Comparison of ENCODE assay signal across 37 cellular contexts in the genomic region with DNA sequence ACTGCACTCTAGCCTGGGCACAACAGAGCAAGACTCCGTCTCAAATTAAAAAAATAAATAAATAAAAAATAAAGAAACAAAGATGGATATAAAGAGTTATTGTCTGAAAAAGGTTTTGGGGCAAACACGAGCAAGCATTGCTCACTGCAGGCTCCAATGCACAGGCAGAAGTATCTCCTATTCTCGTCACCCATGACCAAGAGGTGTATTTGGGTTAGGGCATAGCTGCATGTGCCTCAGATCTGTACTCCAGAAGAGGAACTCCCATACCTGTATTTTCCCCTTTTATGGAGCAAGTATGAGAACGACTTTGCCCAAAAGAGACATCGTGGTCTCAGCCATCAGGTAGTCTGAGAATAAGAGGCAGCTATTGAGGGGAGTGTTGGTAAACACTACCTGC.
"Had no signal": no experiment of that assay in that cellular context is flagged by ENCODE, and none has a peak within 500 bp of the region (broad histone marks: within the 10 kb centered on the region; RNA-seq: fewer than 3 reads in every experiment).

No MANE protein-coding gene starts in this region.

- H3K4me3 ChIP-seq: ascending aorta, cardiac muscle cell had no signal

- H3K9me3 ChIP-seq: ascending aorta had no signal

- H3K27me3 Mint-ChIP-seq: activated CD4-positive, alpha-beta memory T cell treated with anti-CD3 and anti-CD28 coated beads for 36 hours; activated CD4-positive, alpha-beta T cell treated with anti-CD3 and anti-CD28 coated beads for 36 hours; activated CD8-positive, alpha-beta T cell treated with anti-CD3 and anti-CD28 coated beads for 36 hours; activated naive CD4-positive, alpha-beta T cell treated with anti-CD3 and anti-CD28 coated beads, Interleukin-2, amount 10 ng/mL, durations not matched to agents 7 days and 5 days; activated naive CD4-positive, alpha-beta T cell treated with anti-CD3 and anti-CD28 coated beads, Interleukin-2, amount 50 U/mL, for 24 hours; activated naive CD8-positive, alpha-beta T cell; activated naive CD8-positive, alpha-beta T cell treated with anti-CD3 and anti-CD28 coated beads, Interleukin-2, amount 10 ng/mL, durations not matched to agents 7 days and 5 days; activated naive CD8-positive, alpha-beta T cell treated with anti-CD3 and anti-CD28 coated beads, Interleukin-2, amount 50 U/mL, for 24 hours; activated T-cell treated with anti-CD3 and anti-CD28 coated beads, Interleukin-2, amount 50 U/mL, for 24 hours had no signal

- H3K9me3 Mint-ChIP-seq: activated CD4-positive, alpha-beta memory T cell treated with anti-CD3 and anti-CD28 coated beads for 36 hours; activated CD8-positive, alpha-beta T cell treated with anti-CD3 and anti-CD28 coated beads for 36 hours; activated naive CD4-positive, alpha-beta T cell treated with anti-CD3 and anti-CD28 coated beads, Interleukin-2, amount 10 ng/mL, durations not matched to agents 7 days and 5 days; activated naive CD4-positive, alpha-beta T cell treated with anti-CD3 and anti-CD28 coated beads, Interleukin-2, amount 50 U/mL, for 24 hours; activated naive CD8-positive, alpha-beta T cell treated with anti-CD3 and anti-CD28 coated beads, Interleukin-2, amount 10 ng/mL, durations not matched to agents 7 days and 5 days; activated naive CD8-positive, alpha-beta T cell treated with anti-CD3 and anti-CD28 coated beads, Interleukin-2, amount 50 U/mL, for 24 hours; activated T-cell treated with anti-CD3 and anti-CD28 coated beads, Interleukin-2, amount 50 U/mL, for 24 hours; activated T-helper 2 cell treated with anti-CD3 and anti-CD28 coated beads, Interferon-gamma antibody, Interleukin-2, Interleukin-4, amounts not matched to agents 10 μg/mL and 5 μg/mL and 100 μg/mL, durations not matched to agents 14 hours and 24 hours and 36 hours; brain; central memory CD8-positive, alpha-beta T cell; T-helper 1 cell treated with Interleukin-12 subunit alpha and Interleukin-12 subunit beta and Interleukin-4 antibody, amounts not matched to agents 30 μg/mL and 1 μg/mL, for 36 hours; T-helper 2 cell treated with Interferon-gamma antibody and Interleukin-4, amounts not matched to agents 5 μg/mL and 100 μg/mL, for 36 hours; WTC11 had no signal

- H3K27me3 ChIP-seq: ascending aorta, cardiac muscle cell had no signal

- H3K36me3 Mint-ChIP-seq: activated CD4-positive, alpha-beta memory T cell treated with anti-CD3 and anti-CD28 coated beads for 36 hours; activated naive CD4-positive, alpha-beta T cell treated with anti-CD3 and anti-CD28 coated beads, Interleukin-2, amount 10 ng/mL, durations not matched to agents 7 days and 5 days; activated naive CD4-positive, alpha-beta T cell treated with anti-CD3 and anti-CD28 coated beads, Interleukin-2, amount 50 U/mL, for 24 hours; activated naive CD8-positive, alpha-beta T cell; activated naive CD8-positive, alpha-beta T cell treated with anti-CD3 and anti-CD28 coated beads, Interleukin-2, amount 10 ng/mL, durations not matched to agents 7 days and 5 days; brain; WTC11 had no signal

- DNase-seq: activated CD4-positive, alpha-beta memory T cell treated with anti-CD3 and anti-CD28 coated beads for 36 hours; activated CD4-positive, alpha-beta T cell treated with anti-CD3 and anti-CD28 coated beads for 1 hour; activated CD4-positive, alpha-beta T cell treated with anti-CD3 and anti-CD28 coated beads for 36 hours; activated CD4-positive, alpha-beta T cell treated with anti-CD3 and anti-CD28 coated beads for 48 hours; activated CD4-positive, alpha-beta T cell treated with anti-CD3 and anti-CD28 coated beads, Interleukin-2, amount 50 U/mL, for 1 hour; activated CD4-positive, alpha-beta T cell treated with anti-CD3 and anti-CD28 coated beads, Interleukin-2, amount 50 U/mL, for 4 hours; activated CD4-positive, CD25-positive, alpha-beta regulatory T cell; activated CD8-positive, alpha-beta memory T cell treated with anti-CD3 and anti-CD28 coated beads, Interleukin-2, amount 50 U/mL, for 4 hours; activated CD8-positive, alpha-beta T cell treated with anti-CD3 and anti-CD28 coated beads for 36 hours; activated effector memory CD4-positive, alpha-beta T cell treated with Interleukin-2 at 50 U/mL for 16 hours; activated gamma-delta T cell; activated naive CD4-positive, alpha-beta T cell treated with anti-CD3 and anti-CD28 coated beads, Interleukin-2, amount 10 ng/mL, durations not matched to agents 7 days and 5 days; activated naive CD4-positive, alpha-beta T cell treated with Interleukin-2 at 50 U/mL for 16 hours; activated naive CD8-positive, alpha-beta T cell treated with anti-CD3 and anti-CD28 coated beads, Interleukin-2, amount 10 ng/mL, durations not matched to agents 7 days and 5 days; activated naive CD8-positive, alpha-beta T cell treated with anti-CD3 and anti-CD28 coated beads, Interleukin-2, amount 50 U/mL, for 24 hours; activated T-cell treated with anti-CD3 and anti-CD28 coated beads for 4 hours; activated T-cell treated with anti-CD3 and anti-CD28 coated beads, Interleukin-2, amount 50 U/mL, for 24 hours; activated T-cell treated with anti-CD3 and anti-CD28 coated beads, Interleukin-2, amount 50 U/mL, for 48 hours; amygdala; anterior cingulate cortex; caudate nucleus; cerebellar nuclear complex; T-helper 1 cell; T-helper 2 cell; T-helper 9 cell; WERI-Rb-1 had no signal

- ATAC-seq: activated CD4-positive, alpha-beta T cell treated with anti-CD3 and anti-CD28 coated beads for 36 hours; activated CD4-positive, CD25-positive, alpha-beta regulatory T cell treated with anti-CD3 and anti-CD28 coated beads, Interleukin-2, amount 50 U/mL, for 24 hours; activated CD8-positive, alpha-beta T cell treated with anti-CD3 and anti-CD28 coated beads for 36 hours; activated naive CD8-positive, alpha-beta T cell treated with anti-CD3 and anti-CD28 coated beads, Interleukin-2, amount 50 U/mL, for 24 hours; WTC11 had no signal

- H3K27ac Mint-ChIP-seq: activated CD4-positive, alpha-beta memory T cell treated with anti-CD3 and anti-CD28 coated beads for 36 hours; activated CD4-positive, alpha-beta T cell treated with anti-CD3 and anti-CD28 coated beads for 36 hours; activated CD8-positive, alpha-beta T cell treated with anti-CD3 and anti-CD28 coated beads for 36 hours; activated naive CD4-positive, alpha-beta T cell treated with anti-CD3 and anti-CD28 coated beads, Interleukin-2, amount 10 ng/mL, durations not matched to agents 7 days and 5 days; activated naive CD4-positive, alpha-beta T cell treated with anti-CD3 and anti-CD28 coated beads, Interleukin-2, amount 50 U/mL, for 24 hours; activated naive CD8-positive, alpha-beta T cell; activated naive CD8-positive, alpha-beta T cell treated with anti-CD3 and anti-CD28 coated beads, Interleukin-2, amount 10 ng/mL, durations not matched to agents 7 days and 5 days; activated naive CD8-positive, alpha-beta T cell treated with anti-CD3 and anti-CD28 coated beads, Interleukin-2, amount 50 U/mL, for 24 hours; activated T-cell treated with anti-CD3 and anti-CD28 coated beads, Interleukin-2, amount 50 U/mL, for 24 hours; activated T-helper 2 cell treated with anti-CD3 and anti-CD28 coated beads, Interferon-gamma antibody, Interleukin-2, Interleukin-4, amounts not matched to agents 10 μg/mL and 5 μg/mL and 100 μg/mL, durations not matched to agents 14 hours and 24 hours and 36 hours; brain; T-helper 1 cell treated with Interleukin-12 subunit alpha and Interleukin-12 subunit beta and Interleukin-4 antibody, amounts not matched to agents 30 μg/mL and 1 μg/mL, for 36 hours; T-helper 2 cell treated with Interferon-gamma antibody and Interleukin-4, amounts not matched to agents 5 μg/mL and 100 μg/mL, for 36 hours; WTC11 had no signal

- H3K4me1 Mint-ChIP-seq: activated naive CD8-positive, alpha-beta T cell treated with anti-CD3 and anti-CD28 coated beads, Interleukin-2, amount 10 ng/mL, durations not matched to agents 7 days and 5 days; brain; central memory CD8-positive, alpha-beta T cell had no signal

- H3K4me3 Mint-ChIP-seq: activated CD4-positive, alpha-beta memory T cell treated with anti-CD3 and anti-CD28 coated beads for 36 hours; activated CD4-positive, alpha-beta T cell treated with anti-CD3 and anti-CD28 coated beads for 36 hours; activated CD8-positive, alpha-beta T cell treated with anti-CD3 and anti-CD28 coated beads for 36 hours; activated naive CD4-positive, alpha-beta T cell treated with anti-CD3 and anti-CD28 coated beads, Interleukin-2, amount 10 ng/mL, durations not matched to agents 7 days and 5 days; activated naive CD4-positive, alpha-beta T cell treated with anti-CD3 and anti-CD28 coated beads, Interleukin-2, amount 50 U/mL, for 24 hours; activated naive CD8-positive, alpha-beta T cell; activated naive CD8-positive, alpha-beta T cell treated with anti-CD3 and anti-CD28 coated beads, Interleukin-2, amount 10 ng/mL, durations not matched to agents 7 days and 5 days; activated naive CD8-positive, alpha-beta T cell treated with anti-CD3 and anti-CD28 coated beads, Interleukin-2, amount 50 U/mL, for 24 hours; activated T-cell treated with anti-CD3 and anti-CD28 coated beads, Interleukin-2, amount 50 U/mL, for 24 hours; brain; central memory CD8-positive, alpha-beta T cell; T-helper 1 cell treated with Interleukin-12 subunit alpha and Interleukin-12 subunit beta and Interleukin-4 antibody, amounts not matched to agents 30 μg/mL and 1 μg/mL, for 36 hours; T-helper 2 cell treated with Interferon-gamma antibody and Interleukin-4, amounts not matched to agents 5 μg/mL and 100 μg/mL, for 36 hours; WTC11 had no signal

- H3K27ac ChIP-seq: ascending aorta, cardiac muscle cell, WERI-Rb-1 had no signal

- H3K36me3 ChIP-seq: ascending aorta, cardiac muscle cell, WERI-Rb-1 had no signal

- H3K4me1 ChIP-seq: ascending aorta had no signal
